1 cellular context compared by ENCODE assay signal in the genomic region with DNA sequence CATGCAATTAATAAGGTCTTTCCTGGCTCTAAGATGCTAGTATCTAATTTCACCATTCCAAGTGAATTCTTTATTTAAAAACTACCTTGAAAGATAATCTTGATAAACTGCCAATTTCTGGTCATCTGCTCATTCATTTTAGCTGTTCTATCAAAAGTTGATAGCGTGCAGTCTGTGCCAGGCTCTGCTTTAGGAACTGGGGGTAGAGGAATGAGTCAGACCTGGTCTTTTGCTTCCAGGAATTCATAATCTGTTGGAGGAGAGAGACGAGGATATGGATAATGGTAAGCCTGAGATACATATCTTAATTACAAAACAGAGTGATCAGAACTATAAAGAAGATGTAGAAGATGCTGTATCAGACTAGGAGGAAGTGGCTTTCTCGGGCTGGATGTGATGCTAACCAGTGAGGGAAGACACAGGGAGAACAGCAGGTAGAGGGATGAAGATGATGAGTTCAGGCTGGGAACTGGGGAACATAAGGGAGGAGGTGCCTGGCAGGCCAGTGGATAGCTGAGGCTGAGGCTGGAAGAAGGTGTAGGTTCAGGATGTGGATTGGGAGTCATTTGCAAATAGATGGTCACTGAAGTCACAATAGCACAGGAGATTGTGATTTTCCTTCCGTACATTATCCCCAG.
TF ChIP-seq lines count a peak whose summit lies in the region.

No MANE protein-coding gene starts in this region.

TF ChIP-seq in WTC11, 78 proteins besides CTCF, POLR2A, EP300 and RAD21 (continued from another document):
- no peak for TF ChIP-seq ETV6 (CRISPR knock-in tag; IDR thresholded peaks at IDR 0.05)
- TF ChIP-seq SOX15 (CRISPR knock-in tag; IDR thresholded peaks at IDR 0.05): no peak
- TF ChIP-seq ZBTB21 (CRISPR knock-in tag; IDR thresholded peaks at IDR 0.05; ENCODE audit: borderline replicate concordance): no peak
- TF ChIP-seq NR3C1 (CRISPR knock-in tag; conservative IDR thresholded peaks at IDR 0.05; ENCODE audit: low read depth): no peak
- no peak for TF ChIP-seq GABPB1 (CRISPR knock-in tag; IDR thresholded peaks at IDR 0.05)
- TF ChIP-seq ESRRA (CRISPR knock-in tag; IDR thresholded peaks at IDR 0.05; ENCODE audit: borderline replicate concordance): no peak
- TF ChIP-seq ZNF263 (CRISPR knock-in tag; IDR thresholded peaks at IDR 0.05; ENCODE audit: low read depth): no peak
